Comparison of ENCODE assay signal across 26 cellular contexts in genomic region chrX:153370293-153371055, GRCh38. TPM values are rescaled to one million over a fixed set of nuclear protein-coding genes. Genes with fewer than 3 reads are reported as not detected.
DNase-seq lines count a peak whose midpoint lies in the region; ATAC-seq, FAIRE-seq and TF ChIP-seq lines count a peak whose summit lies in the region.
"Had no signal": no experiment of that assay in that cellular context is flagged by ENCODE, and none has a peak within 500 bp of the region (broad histone marks: within the 10 kb centered on the region; RNA-seq: fewer than 3 reads in every experiment).

No MANE protein-coding gene starts in this region.

- H3F3A ChIP-seq in Loucy (ENCODE audit: low read depth) = no peaks in the 10 kb centered on the region

- H3K4me3 ChIP-seq in Loucy (ENCODE audit: low read length, poor library complexity, severe bottlenecking) (no peak overlapping the region), parathyroid adenoma (ENCODE audit: low read depth, low read length) (no peak overlapping the region)
- H3K4me3 ChIP-seq: uterus had no signal

- peak overlapping the region; percentile 90 for H3K27ac ChIP-seq in parathyroid adenoma
- H3K27ac ChIP-seq: uterus had no signal

- H3K36me3 ChIP-seq in Loucy (ENCODE audit: insufficient read depth, low read length) (no peaks in the 10 kb centered on the region), parathyroid adenoma (ENCODE audit: control insufficient read depth, insufficient read depth, low read length) (no peaks in the 10 kb centered on the region)
- H3K36me3 ChIP-seq: uterus had no signal

- peak; percentile 54 for FAIRE-seq in GM18507 (lab: Jason Lieb, UNC)
- FAIRE-seq: keratinocyte had no signal

- H2AFZ ChIP-seq in Loucy (ENCODE audit: low read length) (peak overlapping the region; percentile 49; the same call in 1 of the 2 replicates), parathyroid adenoma (no peak overlapping the region)

- DNase-seq in GM18507 (ENCODE audit: extremely low spot score, insufficient read length, low read depth) (no peak), dermis blood vessel endothelial cell (peak; percentile 16), NOMO-1 (lab: John Stamatoyannopoulos, UW; ENCODE audit: unreplicated experiment in 2 of 2) (no peak), GM03348 (ENCODE audit: low spot score) (no peak)
- DNase-seq: activated CD4-positive, alpha-beta T cell treated with anti-CD3 and anti-CD28 coated beads, Interleukin-2, amount 10 ng/mL, durations not matched to agents 24 days and 14 days; aorta; Calu3; caudate nucleus; DMS79 treated with DMSO at 0.1 percent for 48 hours; left ventricle myocardium superior; NCI-H1436; NCI-H2081 treated with DMSO at 0.1 percent for 48 hours; NCI-H446 treated with DMSO at 0.1 percent for 48 hours; nucleus accumbens; stimulated activated naive CD8-positive, alpha-beta T cell treated with anti-CD3 and anti-CD28 coated beads, Interleukin-15, Interleukin-2, amounts not matched to agents 100 U/mL and 50 U/mL, for 24 hours; uterus had no signal

- H3K4me1 ChIP-seq in Loucy (ENCODE audit: insufficient read depth, low read length, poor library complexity, severe bottlenecking) = peaks cover 15% of the 10 kb centered on the region
- H3K4me1 ChIP-seq in parathyroid adenoma = peaks cover 46% of the 10 kb centered on the region
- H3K4me1 ChIP-seq: uterus had no signal

- H3K9me2 ChIP-seq in Loucy (replicated peaks; ENCODE audit: low read depth, low read length) = no peaks in the 10 kb centered on the region

- H3K27me3 ChIP-seq in Loucy (ENCODE audit: insufficient read depth, low read length, poor library complexity, severe bottlenecking) (no peaks in the 10 kb centered on the region), parathyroid adenoma (ENCODE audit: control insufficient read depth, insufficient read depth, low read length) (no peaks in the 10 kb centered on the region)
- H3K27me3 ChIP-seq: uterus had no signal

- ATAC-seq in HG02678 (IDR thresholded peaks at IDR 0.05; ENCODE audit: unreplicated experiment) = no peak
- ATAC-seq: left ventricle myocardium superior; stimulated activated naive CD8-positive, alpha-beta T cell treated with anti-CD3 and anti-CD28 coated beads, Interleukin-15, Interleukin-2, amounts not matched to agents 100 U/mL and 50 U/mL, for 24 hours had no signal

- H4K20me1 ChIP-seq in Loucy (ENCODE audit: insufficient read depth, low read length, poor library complexity, severe bottlenecking) = no peaks in the 10 kb centered on the region

- H3K9ac ChIP-seq in Loucy (ENCODE audit: low read depth, low read length, poor library complexity, severe bottlenecking) = no peak overlapping the region
- H3K9ac ChIP-seq in parathyroid adenoma = no peak overlapping the region

- H3K4me2 ChIP-seq in Loucy (ENCODE audit: low read depth, low read length, poor library complexity, severe bottlenecking) = peak overlapping the region; percentile 31
- H3K4me2 ChIP-seq in parathyroid adenoma (ENCODE audit: low read length) = peak overlapping the region; percentile 12

- TF ChIP-seq CTCF in Loucy (conservative IDR thresholded peaks at IDR 0.05; ENCODE audit: low read length) (no peak), parathyroid adenoma (IDR thresholded peaks at IDR 0.05) (no peak)

- H3K9me3 ChIP-seq in Loucy (ENCODE audit: insufficient read depth, low read depth, low read length) = no peaks in the 10 kb centered on the region
- no peaks in the 10 kb centered on the region for H3K9me3 ChIP-seq in parathyroid adenoma (ENCODE audit: control insufficient read depth, low read length)
- H3K9me3 ChIP-seq: uterus had no signal

- H3K79me2 ChIP-seq in Loucy (ENCODE audit: insufficient read depth, low read length) (no peaks in the 10 kb centered on the region), parathyroid adenoma (no peaks in the 10 kb centered on the region)

RNA-seq across cellular contexts. Expression of gene PNMA6E, which starts 30.7 kb away (rescaled TPM):
- not detected in 2 replicates for total RNA-seq in dermis blood vessel endothelial cell
- total RNA-seq: activated CD4-positive, alpha-beta T cell treated with anti-CD3 and anti-CD28 coated beads, Interleukin-2, amount 10 ng/mL, durations not matched to agents 24 days and 14 days; activated naive CD4-positive, alpha-beta T cell treated with anti-CD3 and anti-CD28 coated beads, Interleukin-2, amount 50 U/mL, for 72 hours; activated T-helper 2 cell treated with anti-CD3 and anti-CD28 coated beads, Interferon-gamma antibody, Interleukin-2, Interleukin-4, amounts not matched to agents 10 μg/mL and 5 μg/mL and 100 μg/mL, durations not matched to agents 14 hours and 24 hours and 36 hours; aorta; Calu3; dermis microvascular lymphatic vessel endothelial cell; fibroblast of lung; glomerular endothelial cell; left ventricle myocardium superior; pulmonary artery endothelial cell; uterus had no signal

RNA-seq across cellular contexts. Expression of gene ZNF275, which starts 36.5 kb away (rescaled TPM):
- 5.3 and 7.3 TPM in 2 replicates for total RNA-seq in dermis blood vessel endothelial cell

RNA-seq across cellular contexts. Expression of gene ZFP92, which starts 40.8 kb away (rescaled TPM):
- total RNA-seq in dermis blood vessel endothelial cell = 0.51 and 0.70 TPM in 2 replicates

RNA-seq across cellular contexts. Expression of gene PNMA6F, which starts 48.9 kb away (rescaled TPM):
- not detected in 2 replicates for total RNA-seq in dermis blood vessel endothelial cell
- total RNA-seq: activated CD4-positive, alpha-beta T cell treated with anti-CD3 and anti-CD28 coated beads, Interleukin-2, amount 10 ng/mL, durations not matched to agents 24 days and 14 days; activated naive CD4-positive, alpha-beta T cell treated with anti-CD3 and anti-CD28 coated beads, Interleukin-2, amount 50 U/mL, for 72 hours; activated T-helper 2 cell treated with anti-CD3 and anti-CD28 coated beads, Interferon-gamma antibody, Interleukin-2, Interleukin-4, amounts not matched to agents 10 μg/mL and 5 μg/mL and 100 μg/mL, durations not matched to agents 14 hours and 24 hours and 36 hours; aorta; Calu3; dermis microvascular lymphatic vessel endothelial cell; fibroblast of lung; glomerular endothelial cell; left ventricle myocardium superior; pulmonary artery endothelial cell; uterus had no signal
